Comparison of ENCODE assay signal across 2 cellular contexts in genomic region chr16:21553481-21554296, GRCh38.
TF ChIP-seq lines count a peak whose summit lies in the region.
"Not testable (repeated sequence)": the region's sequence is repeated elsewhere in the genome, so short reads cannot be mapped to it uniquely, and the experiment has no call there.

No MANE protein-coding gene starts in this region.

TF ChIP-seq in K562, 482 proteins besides CTCF, POLR2A, EP300 and RAD21:
- TF ChIP-seq ADNP (tag; IDR thresholded peaks at IDR 0.05) (peak; percentile 60; the same call in 1 of the 2 replicates), BRD9 (IDR thresholded peaks at IDR 0.05; ENCODE audit: low read depth, partially characterized antibody) (peak; percentile 35), ZFP36 (IDR thresholded peaks at IDR 0.05; ENCODE audit: low read depth, low read length, partially characterized antibody) (peak; percentile 80), BCOR (IDR thresholded peaks at IDR 0.05) (peak; percentile 96), RCOR1 (IDR thresholded peaks at IDR 0.05; ENCODE audit: borderline replicate concordance in 1 of 2, low read depth in 2 of 2, low read length in 2 of 2) (peak in 1 of 2 experiments; percentile 32; a peak in 2 of 4 replicates), RBM25 (IDR thresholded peaks at IDR 0.05; ENCODE audit: low read depth, low read length, severe bottlenecking) (peak; percentile 72), HDAC2 (IDR thresholded peaks at IDR 0.05) (peak; percentile 79; the same call in 1 of the 2 replicates), ZNF512 (tag; IDR thresholded peaks at IDR 0.05) (0 out of 2 replicates have a peak, but pooled peaks have one; percentile 20), SMARCA5 (IDR thresholded peaks at IDR 0.05) (peak; percentile 25; the same call in 1 of the 2 replicates), KDM1A (IDR thresholded peaks at IDR 0.05) (peak; percentile 62 to 84), PHF20 (IDR thresholded peaks at IDR 0.05; ENCODE audit: partially characterized antibody) (peak; percentile 33)

TF ChIP-seq in HepG2, 621 proteins besides CTCF, POLR2A, EP300 and RAD21 (continues in another document):
- TF ChIP-seq FOXO4 (CRISPR knock-in tag; conservative IDR thresholded peaks at IDR 0.05) (0 out of 2 replicates have a peak, but pooled peaks have one; percentile 68), ZKSCAN1 (IDR thresholded peaks at IDR 0.05; ENCODE audit: low read length) (0 out of 2 replicates have a peak, but pooled peaks have one; percentile 11), ADNP (CRISPR knock-in tag; IDR thresholded peaks at IDR 0.05) (peak; percentile 49; the same call in 1 of the 2 replicates), FOSL2 (CRISPR knock-in tag; IDR thresholded peaks at IDR 0.05) (0 out of 2 replicates have a peak, but pooled peaks have one; percentile 8), ZBTB26 (CRISPR knock-in tag; IDR thresholded peaks at IDR 0.05; ENCODE audit: borderline replicate concordance) (0 out of 2 replicates have a peak, but pooled peaks have one; percentile 12), NR0B2 (CRISPR knock-in tag; IDR thresholded peaks at IDR 0.05) (0 out of 2 replicates have a peak, but pooled peaks have one; percentile 27), MTERF4 (CRISPR knock-in tag; IDR thresholded peaks at IDR 0.05) (peak; percentile 83; the same call in 1 of the 2 replicates), MXD1 (CRISPR knock-in tag; IDR thresholded peaks at IDR 0.05) (peak; percentile 37; the same call in 1 of the 2 replicates), KDM1A (CRISPR knock-in tag; IDR thresholded peaks at IDR 0.05) (0 out of 2 replicates have a peak, but pooled peaks have one; percentile 9), ZXDC (CRISPR knock-in tag; IDR thresholded peaks at IDR 0.05) (0 out of 2 replicates have a peak, but pooled peaks have one; percentile 11), ARHGAP35 (CRISPR knock-in tag; IDR thresholded peaks at IDR 0.05; ENCODE audit: borderline replicate concordance) (0 out of 2 replicates have a peak, but pooled peaks have one; percentile 30), THAP8 (CRISPR knock-in tag; IDR thresholded peaks at IDR 0.05; ENCODE audit: borderline replicate concordance) (0 out of 2 replicates have a peak, but pooled peaks have one; percentile 41), SNAPC5 (CRISPR knock-in tag; IDR thresholded peaks at IDR 0.05; ENCODE audit: borderline replicate concordance) (0 out of 2 replicates have a peak, but pooled peaks have one; percentile 11), RBAK (CRISPR knock-in tag; IDR thresholded peaks at IDR 0.05) (peak; percentile 8; the same call in 1 of the 2 replicates), NONO (IDR thresholded peaks at IDR 0.05) (0 out of 2 replicates have a peak, but pooled peaks have one; percentile 46), SP2 (CRISPR knock-in tag; IDR thresholded peaks at IDR 0.05) (peak; percentile 34; the same call in 1 of the 2 replicates), ZNF75D (CRISPR knock-in tag; IDR thresholded peaks at IDR 0.05; ENCODE audit: borderline replicate concordance) (0 out of 2 replicates have a peak, but pooled peaks have one; percentile 12), NFIB (CRISPR knock-in tag; IDR thresholded peaks at IDR 0.05; ENCODE audit: borderline replicate concordance) (0 out of 2 replicates have a peak, but pooled peaks have one; percentile 46), PREB (CRISPR knock-in tag; IDR thresholded peaks at IDR 0.05) (peak; percentile 35; the same call in 1 of the 2 replicates), ATAD3A (CRISPR knock-in tag; IDR thresholded peaks at IDR 0.05) (0 out of 2 replicates have a peak, but pooled peaks have one; percentile 29), SRY (CRISPR knock-in tag; IDR thresholded peaks at IDR 0.05) (0 out of 2 replicates have a peak, but pooled peaks have one; percentile 54), ZNF850 (CRISPR knock-in tag; conservative IDR thresholded peaks at IDR 0.05) (peak; percentile 86; the same call in 1 of the 2 replicates), HNF1B (CRISPR knock-in tag; IDR thresholded peaks at IDR 0.05) (0 out of 2 replicates have a peak, but pooled peaks have one; percentile 43), ZNF318 (CRISPR knock-in tag; IDR thresholded peaks at IDR 0.05) (0 out of 2 replicates have a peak, but pooled peaks have one; percentile 44), ZFP36 (IDR thresholded peaks at IDR 0.05; ENCODE audit: borderline replicate concordance, low read depth, low read length, partially characterized antibody) (peak; percentile 6), ZNF607 (CRISPR knock-in tag; IDR thresholded peaks at IDR 0.05; ENCODE audit: borderline replicate concordance) (peak; percentile 45; the same call in 1 of the 2 replicates), ZNF713 (CRISPR knock-in tag; IDR thresholded peaks at IDR 0.05) (0 out of 2 replicates have a peak, but pooled peaks have one; percentile 39), ZNF768 (CRISPR knock-in tag; IDR thresholded peaks at IDR 0.05) (peak; percentile 96)
- not testable (repeated sequence) for TF ChIP-seq NONO (CRISPR knock-in tag; conservative IDR thresholded peaks at IDR 0.05)
